Comparison of ENCODE assay signal across 13 cellular contexts in genomic region chr2:212958757-212959295, GRCh38.
A peak's percentile ranks its signal among the peaks of the same experiment; 100 is the strongest.
DNase-seq lines count a peak whose midpoint lies in the region; ATAC-seq and TF ChIP-seq lines count a peak whose summit lies in the region.
"Had no signal": no experiment of that assay in that cellular context is flagged by ENCODE, and none has a peak within 500 bp of the region (broad histone marks: within the 10 kb centered on the region; RNA-seq: fewer than 3 reads in every experiment).

No MANE protein-coding gene starts in this region.

- H3K4me2 ChIP-seq in mammary epithelial cell (ENCODE audit: insufficient read depth, low read depth, low read length), result no peak overlapping the region

- H4K20me1 ChIP-seq in mammary epithelial cell (ENCODE audit: insufficient read depth, low read length), result no peaks in the 10 kb centered on the region

- BruUV-seq in mammary epithelial cell (replicated peaks; lab: Mats Ljungman, UMichigan), result no TSS peak

- no peaks in the 10 kb centered on the region for H3K79me2 ChIP-seq in mammary epithelial cell (ENCODE audit: insufficient read depth, low read length)

- dilution Hi-C loops in mammary epithelial cell (cut with HindIII; ENCODE audit: low sequenced_read_pairs), result no loop called here

- intact Hi-C loops in mammary epithelial cell (cut with micrococcal nuclease), result loop anchor here (10.0 kb wide), 1 partner anchor 184 kb away; no protein-coding TSS in a partner anchor

- no peaks in the 10 kb centered on the region for H3K36me3 ChIP-seq in mammary epithelial cell (ENCODE audit: insufficient read depth, low read length)
- H3K36me3 ChIP-seq: gastrocnemius medialis, left lung, suprapubic skin had no signal

- H3K4me3 ChIP-seq in NB4 (ENCODE audit: low read depth, low read length), result no peak overlapping the region
- H3K4me3 ChIP-seq in mammary epithelial cell (replicated peaks in 1 of 3; ENCODE audit: insufficient read depth in 1 of 3, low read depth in 2 of 3, low read length in 3 of 3), result no peak overlapping the region
- H3K4me3 ChIP-seq: gastrocnemius medialis, left lung, suprapubic skin had no signal

- no peak for TF ChIP-seq POLR2A in NB4 (IDR thresholded peaks at IDR 0.05; ENCODE audit: extremely low read depth, insufficient read length)

- TF ChIP-seq CTCF in NB4 (IDR thresholded peaks at IDR 0.05; ENCODE audit: low read depth, low read length), result no peak
- no peak for TF ChIP-seq CTCF in mammary epithelial cell (conservative IDR thresholded peaks at IDR 0.05 in 1 of 2, IDR thresholded peaks at IDR 0.05 in 1 of 2; ENCODE audit: extremely low read depth in 1 of 2, insufficient read depth in 1 of 2, low read depth in 1 of 2, low read length in 2 of 2)
- TF ChIP-seq CTCF in omental fat pad (IDR thresholded peaks at IDR 0.05), result no peak

- DNase-seq in COLO829 (ENCODE audit: low spot score) (peak; percentile 10), NB4 (ENCODE audit: low read depth) (peak; percentile 46), mammary epithelial cell (peak; percentile 26), omental fat pad (ENCODE audit: low spot score) (no peak), hypothalamus (lab: John Stamatoyannopoulos, UW) (no peak), DMS53 (lab: John Stamatoyannopoulos, UW) (no peak), cerebellar nuclear complex (lab: John Stamatoyannopoulos, UW) (no peak), SW480 (ENCODE audit: low spot score) (no peak)
- DNase-seq: gastrocnemius medialis; left lung; NCI-H1105 treated with DMSO at 0.1 percent for 48 hours; stimulated activated CD4-positive, alpha-beta T cell treated with anti-CD3 and anti-CD28 coated beads, Interleukin-2, amount 100 ng/mL, for 24 hours had no signal

- no peaks in the 10 kb centered on the region for H3K27me3 ChIP-seq in mammary epithelial cell (ENCODE audit: insufficient read depth, low read length)
- H3K27me3 ChIP-seq: gastrocnemius medialis, left lung, suprapubic skin had no signal

- no peak overlapping the region for H3K27ac ChIP-seq in mammary epithelial cell (ENCODE audit: insufficient read depth, low read depth, low read length)
- H3K27ac ChIP-seq: left lung, suprapubic skin had no signal

- H3K9me3 ChIP-seq in mammary epithelial cell (replicated peaks; ENCODE audit: insufficient read depth, low read length), result no peaks in the 10 kb centered on the region
- H3K9me3 ChIP-seq: gastrocnemius medialis, left lung, suprapubic skin had no signal

- peak; percentile 46 for ATAC-seq in omental fat pad (ENCODE audit: low FRiP score)
- ATAC-seq: gastrocnemius medialis, left lung had no signal

- CTCF ChIA-PET in mammary epithelial cell (lab: Charles Lee; ENCODE audit: low non-redundant PET), result interaction anchor here (0.7 kb wide), 1 partner anchor 280 kb away, joined by 3 read pairs; no protein-coding TSS in a partner anchor

- peak overlapping the region; percentile 48 for H2AFZ ChIP-seq in mammary epithelial cell (ENCODE audit: low read depth, low read length)

- H3K4me1 ChIP-seq in mammary epithelial cell (ENCODE audit: insufficient read depth, low read length), result peaks cover 21% of the 10 kb centered on the region
- H3K4me1 ChIP-seq: left lung had no signal

- 87% methylated on average over 7 of the region's 7 CpGs for WGBS in mammary epithelial cell (ENCODE audit: low coverage, missing lambda C conversion rate)

- in situ Hi-C loops in mammary epithelial cell (cut with MboI; ENCODE audit: low sequenced_read_pairs in 2 of 2), result no loop called here

- H3K9ac ChIP-seq in mammary epithelial cell (ENCODE audit: insufficient read depth, low read length), result no peak overlapping the region

Comparison
In these comparisons a context has a peak if more than half of its experiments do, and no peak if none do; other contexts are left out.
1. DNase-seq: peak in COLO829 (single experiment), NB4 (single experiment) and mammary epithelial cell (single experiment); none in omental fat pad (single experiment), hypothalamus (0 of 51), DMS53 (single experiment), cerebellar nuclear complex (0 of 2) and SW480 (single experiment).